8 cellular contexts compared by ENCODE assay signal in genomic region chr1:176208034-176208433, GRCh38. TPM values are rescaled to one million over a fixed set of nuclear protein-coding genes. Genes with fewer than 3 reads are reported as not detected.
DNase-seq lines count a peak whose midpoint lies in the region; ATAC-seq and TF ChIP-seq lines count a peak whose summit lies in the region.

No MANE protein-coding gene starts in this region.

- no peaks in the 10 kb centered on the region for H3K36me3 Mint-ChIP-seq in natural killer cell treated with Interleukin-12 subunit alpha and Interleukin-12 subunit beta and Interleukin-15 and Interleukin-18, amount 100 ng/mL, for 72 hours

- H3K9me3 Mint-ChIP-seq in natural killer cell treated with Interleukin-12 subunit alpha and Interleukin-12 subunit beta and Interleukin-15 and Interleukin-18, amount 100 ng/mL, for 72 hours, result no peaks in the 10 kb centered on the region

- H3K27me3 ChIP-seq in BE2C (no peaks in the 10 kb centered on the region), dorsolateral prefrontal cortex (no peaks in the 10 kb centered on the region)

- H3K4me1 ChIP-seq in BE2C, result no peaks in the 10 kb centered on the region

- no peak for ATAC-seq in natural killer cell treated with Interleukin-12 subunit alpha and Interleukin-12 subunit beta and Interleukin-15 and Interleukin-18, amount 100 ng/mL, for 72 hours
- no peak for ATAC-seq in HG03565 (IDR thresholded peaks at IDR 0.05; ENCODE audit: unreplicated experiment)

- intact Hi-C loops in dorsolateral prefrontal cortex (cut with DNase I), result loop anchor here in 1 of 2 donors (10.0 kb wide), 2 partner anchors 333 to 1203 kb away; no protein-coding TSS in a partner anchor

- peaks cover 21 to 33% of the 10 kb centered on the region in 2 donors for H3K4me1 Mint-ChIP-seq in natural killer cell treated with Interleukin-12 subunit alpha and Interleukin-12 subunit beta and Interleukin-15 and Interleukin-18, amount 100 ng/mL, for 72 hours (ENCODE audit: low read depth in 2 of 2)

- H3K4me3 ChIP-seq in BE2C (ENCODE audit: low read depth, low read length) (peak overlapping the region; percentile 95), LNCaP clone FGC (ENCODE audit: low read depth, low read length) (peak overlapping the region; percentile 79), dorsolateral prefrontal cortex (peak overlapping the region; percentile 65 to 100 (median 95))

- H3K27me3 Mint-ChIP-seq in natural killer cell treated with Interleukin-12 subunit alpha and Interleukin-12 subunit beta and Interleukin-15 and Interleukin-18, amount 100 ng/mL, for 72 hours, result no peaks in the 10 kb centered on the region

- TF ChIP-seq CTCF in BE2C (IDR thresholded peaks at IDR 0.05; ENCODE audit: low read depth, low read length) (no peak), LNCaP clone FGC (IDR thresholded peaks at IDR 0.05; ENCODE audit: control insufficient read depth, extremely low read depth, insufficient read depth) (no peak), dorsolateral prefrontal cortex (IDR thresholded peaks at IDR 0.05 in 54 of 56, conservative IDR thresholded peaks at IDR 0.05 in 2 of 56; ENCODE audit: low read depth in 1 of 56, partially characterized antibody in 56 of 56) (no peak)

- DNase-seq in BE2C (no peak), LNCaP clone FGC (ENCODE audit: low read depth) (no peak), dorsolateral prefrontal cortex (peak in 1 of 10 donors; percentile 4), dermis blood vessel endothelial cell (no peak)
- DNase-seq in natural killer cell treated with Interleukin-12 subunit alpha and Interleukin-12 subunit beta and Interleukin-15 and Interleukin-18, amount 100 ng/mL, for 72 hours (ENCODE audit: low spot score), result no peak
- DNase-seq in NK-92 treated with Interleukin-12 subunit alpha and Interleukin-12 subunit beta, amount 100 ng/mL, for 24 hours (lab: John Stamatoyannopoulos, UW), result no peak
- no peak for DNase-seq in activated effector memory CD4-positive, alpha-beta T cell treated with Interleukin-2 at 50 U/mL for 16 hours

- H3K4me3 Mint-ChIP-seq in natural killer cell treated with Interleukin-12 subunit alpha and Interleukin-12 subunit beta and Interleukin-15 and Interleukin-18, amount 100 ng/mL, for 72 hours, result peak overlapping the region; percentile 93

- peak overlapping the region; percentile 89 to 92 for H3K27ac Mint-ChIP-seq in natural killer cell treated with Interleukin-12 subunit alpha and Interleukin-12 subunit beta and Interleukin-15 and Interleukin-18, amount 100 ng/mL, for 72 hours

- no peaks in the 10 kb centered on the region for H3K36me3 ChIP-seq in BE2C

- H3K27ac ChIP-seq in dorsolateral prefrontal cortex, result peak overlapping the region in 43 of 59 donors; percentile 30 to 98 (median 92)

- H3K9me3 ChIP-seq in BE2C, result no peaks in the 10 kb centered on the region

RNA-seq across cellular contexts. Expression of gene COP1, which starts 0.9 kb away (rescaled TPM):
- polyA plus RNA-seq in BE2C (2012; ENCODE audit: insufficient read depth, insufficient read length, low read depth), result 20.7 TPM
- total RNA-seq in dorsolateral prefrontal cortex, result 10 to 100 TPM; 29.3 to 63.5 (median 42.5) TPM
- 10 to 100 TPM; 50.6 to 53.3 TPM for total RNA-seq in natural killer cell treated with Interleukin-12 subunit alpha and Interleukin-12 subunit beta and Interleukin-15 and Interleukin-18, amount 100 ng/mL, for 72 hours
- total RNA-seq in dermis blood vessel endothelial cell, result 65.2 and 68.5 TPM in 2 replicates
